Comparison of ENCODE assay signal across 8 cellular contexts in genomic region chr11:65919151-65920034, GRCh38. TPM values are rescaled to one million over a fixed set of nuclear protein-coding genes. Genes with fewer than 3 reads are reported as not detected.
DNase-seq lines count a peak whose midpoint lies in the region; ATAC-seq and TF ChIP-seq lines count a peak whose summit lies in the region.

TSS of gene DRAP1 (plus strand) at chr11:65919426. CDS start at chr11:65919502, 76 bp downstream.

- TF ChIP-seq CTCF in AG04449 (IDR thresholded peaks at IDR 0.05; ENCODE audit: insufficient read depth, low read length, missing control alignments) (no peak), activated B cell treated with CpG ODN at 0.5 μM for 24 hours (IDR thresholded peaks at IDR 0.05) (no peak), cardiac fibroblast (IDR thresholded peaks at IDR 0.05; ENCODE audit: low read depth, low read length) (no peak), smooth muscle cell (IDR thresholded peaks at IDR 0.05; ENCODE audit: borderline replicate concordance, insufficient read depth, poor library complexity, severe bottlenecking) (no peak)

- peaks cover 6% of the 10 kb centered on the region for H4K20me1 ChIP-seq in smooth muscle cell (ENCODE audit: low read depth)

- peaks cover 34% of the 10 kb centered on the region for H3K79me2 ChIP-seq in smooth muscle cell (ENCODE audit: low read depth)

- intact Hi-C loops in activated B cell treated with CpG ODN at 0.5 μM for 24 hours (cut with micrococcal nuclease): loop anchor here (1.0 to 2.0 kb wide), 12 partner anchors 9 to 304 kb away; partner anchors contain the start of genes BANF1, CCDC85B, CFL1 and EIF1AD

- peaks cover 53% of the 10 kb centered on the region for H3K4me1 Mint-ChIP-seq in activated B cell treated with CpG ODN at 0.5 μM for 24 hours

- CTCF ChIA-PET in AG04449 (lab: Yijun Ruan, JAX) (interaction anchor here (2.1 to 4.4 kb wide), 3 partner anchors 30 to 35 kb away, joined by 9 to 28 read pairs (median 20); partner anchors contain the start of genes CCDC85B and FIBP), activated B cell treated with CpG ODN at 0.5 μM for 24 hours (lab: Charles Lee) (interaction anchor here (0.5 kb wide), 1 partner anchor 29 kb away, joined by 3 read pairs; the partner anchor contains the start of gene CCDC85B)

- H3K9me3 ChIP-seq in smooth muscle cell (replicated peaks; ENCODE audit: low read depth): no peaks in the 10 kb centered on the region

- peaks cover 26% of the 10 kb centered on the region for H3F3A ChIP-seq in smooth muscle cell (ENCODE audit: low read depth)

- no peaks in the 10 kb centered on the region for H3K27me3 ChIP-seq in smooth muscle cell (ENCODE audit: low read depth)

- peak within 1 kb of the TSS; percentile 93 for H3K4me3 Mint-ChIP-seq in activated B cell treated with CpG ODN at 0.5 μM for 24 hours

- H3K9ac ChIP-seq in smooth muscle cell (ENCODE audit: low read depth): peak within 1 kb of the TSS; percentile 98

- peak within 1 kb of the TSS; percentile 92 for H3K4me3 ChIP-seq in AG04449 (ENCODE audit: low read depth, low read length)
- peak within 1 kb of the TSS; percentile 88 to 91 for H3K4me3 ChIP-seq in cardiac fibroblast (replicated peaks in 1 of 2; ENCODE audit: low read depth in 2 of 2, low read length in 2 of 2)
- H3K4me3 ChIP-seq in smooth muscle cell: peak within 1 kb of the TSS; percentile 93

- peak within 1 kb of the TSS; percentile 97 for H3K27ac ChIP-seq in smooth muscle cell (ENCODE audit: low read depth)

- H3K9me3 Mint-ChIP-seq in activated B cell treated with CpG ODN at 0.5 μM for 24 hours: no peaks in the 10 kb centered on the region

- peak within 1 kb of the TSS; percentile 56 for H2AFZ ChIP-seq in smooth muscle cell (ENCODE audit: low read depth)

- H3K27me3 Mint-ChIP-seq in activated B cell treated with CpG ODN at 0.5 μM for 24 hours: no peaks in the 10 kb centered on the region

- no peaks in the 10 kb centered on the region for H3K36me3 ChIP-seq in smooth muscle cell (ENCODE audit: low read depth)

- H3K27ac Mint-ChIP-seq in activated B cell treated with CpG ODN at 0.5 μM for 24 hours: peak within 1 kb of the TSS; percentile 81

- whole genome bisulfite sequencing in smooth muscle cell (ENCODE audit: low lambda C conversion rate): 1% methylated on average over 20 of the region's 102 CpGs

- ATAC-seq in GM19023 (IDR thresholded peaks at IDR 0.05; ENCODE audit: unreplicated experiment) (peak; percentile 89), HG03196 (IDR thresholded peaks at IDR 0.05; ENCODE audit: unreplicated experiment) (peak; percentile 73), activated B cell treated with CpG ODN at 0.5 μM for 24 hours (ENCODE audit: low read depth) (peak; percentile 87)

- H3K36me3 Mint-ChIP-seq in activated B cell treated with CpG ODN at 0.5 μM for 24 hours (ENCODE audit: low read depth): peaks cover 28% of the 10 kb centered on the region

- H3K4me1 ChIP-seq in smooth muscle cell (ENCODE audit: low read depth): peaks cover 19% of the 10 kb centered on the region

- POLR2A ChIA-PET in AG04449 (lab: Yijun Ruan, JAX) (interaction anchor here (0.9 to 7.1 kb wide), 2 partner anchors 20 to 29 kb away, joined by 3 to 127 read pairs; partner anchors contain the start of genes CCDC85B and FIBP), activated B cell treated with CpG ODN at 0.5 μM for 24 hours (lab: Charles Lee) (interaction anchor here (0.6 to 4.8 kb wide), 13 partner anchors 19 to 257 kb away, joined by 3 to 55 read pairs (median 6); partner anchors contain the start of genes CCDC85B, FIBP, FOSL1 and MUS81)

- peak within 1 kb of the TSS; percentile 93 for H3K4me2 ChIP-seq in smooth muscle cell

- peak; percentile 82 for DNase-seq in AG04449 (ENCODE audit: low read depth, low spot score)
- DNase-seq in NCI-H345 (lab: John Stamatoyannopoulos, UW): peak; percentile 99
- DNase-seq in activated B cell treated with CpG ODN at 0.5 μM for 24 hours: peak; percentile 95
- peak; percentile 99 for DNase-seq in cardiac fibroblast (ENCODE audit: low read depth in 2 of 2)
- peak; percentile 97 for DNase-seq in iPS-NIHi7 (ENCODE audit: extremely low spot score)
- peak; percentile 98 for DNase-seq in smooth muscle cell (lab: John Stamatoyannopoulos, UW; ENCODE audit: unreplicated experiment)

RNA-seq across cellular contexts. Expression of gene DRAP1, which starts in this region (rescaled TPM):
- total RNA-seq in activated B cell treated with CpG ODN at 0.5 μM for 24 hours (64.7 and 75.8 TPM in 2 replicates), smooth muscle cell (73.9 and 79.3 TPM in 2 replicates)
- 276 and 278 TPM in 2 replicates for polyA plus RNA-seq in smooth muscle cell

Comparison
In these comparisons a context has a peak if more than half of its experiments do, and no peak if none do; other contexts are left out.
1. Peak in every context shown above with its lines: DNase-seq, ATAC-seq, H3K4me3 ChIP-seq and H3K27ac ChIP-seq.